In the genomic region with DNA sequence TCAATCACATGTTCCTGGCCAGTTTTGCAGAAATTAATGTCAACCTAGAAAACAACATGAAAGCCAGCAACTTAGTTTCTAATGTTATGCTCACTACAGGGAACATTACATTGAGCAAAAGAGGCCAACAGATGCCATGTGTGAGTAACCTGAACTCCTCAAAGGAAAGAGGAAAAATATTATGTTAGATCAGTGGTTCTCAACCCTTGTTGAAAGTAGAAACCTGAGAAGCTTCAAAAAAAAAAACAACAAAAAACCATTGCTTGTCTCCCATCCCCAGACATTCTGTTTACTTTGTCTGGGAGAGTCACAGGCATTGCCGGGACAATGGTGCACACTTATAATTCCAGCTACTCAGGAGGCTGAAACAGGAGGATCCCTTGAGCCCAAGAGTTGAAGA, we compare ENCODE assay signal across 21 cellular contexts. TPM values are rescaled to one million over a fixed set of nuclear protein-coding genes. Genes with fewer than 3 reads are reported as not detected.
DNase-seq lines count a peak whose midpoint lies in the region; ATAC-seq and TF ChIP-seq lines count a peak whose summit lies in the region.
"Had no signal": no experiment of that assay in that cellular context is flagged by ENCODE, and none has a peak within 500 bp of the region (broad histone marks: within the 10 kb centered on the region; RNA-seq: fewer than 3 reads in every experiment).

No MANE protein-coding gene starts in this region.

- H3K4me1 Mint-ChIP-seq in stimulated activated memory B cell treated with anti-CD40 and anti-IgM and Interleukin-4, amounts not matched to agents 10 μg/mL and 1 μg/mL and 100 μg/mL, for 72 hours: peaks cover 13% of the 10 kb centered on the region

- 34% methylated on average over 1 of the region's 1 CpG for WGBS in hepatocyte (ENCODE audit: low lambda C conversion rate, missing lambda C conversion rate)

- H3K4me3 Mint-ChIP-seq in stimulated activated memory B cell treated with anti-CD40 and anti-IgM and Interleukin-4, amounts not matched to agents 10 μg/mL and 1 μg/mL and 100 μg/mL, for 72 hours: no peak overlapping the region
- H3K4me3 Mint-ChIP-seq: activated CD4-positive, alpha-beta memory T cell treated with anti-CD3 and anti-CD28 coated beads for 36 hours; activated naive CD4-positive, alpha-beta T cell treated with anti-CD3 and anti-CD28 coated beads, Interleukin-2, amount 50 U/mL, for 24 hours; T-cell had no signal

- H3K4me3 ChIP-seq in PC-3 (ENCODE audit: low read length) (no peak overlapping the region), hepatocyte (no peak overlapping the region)
- H3K4me3 ChIP-seq: breast epithelium, dorsolateral prefrontal cortex, psoas muscle had no signal

- DNase-seq in DMS79 treated with DMSO at 0.1 percent for 48 hours (lab: John Stamatoyannopoulos, UW): peak; percentile 39
- peak; percentile 18 to 28 for DNase-seq in NCI-H187 (lab: John Stamatoyannopoulos, UW)
- peak; percentile 56 for DNase-seq in PC-3
- DNase-seq in hepatocyte (ENCODE audit: low spot score): no peak
- no peak for DNase-seq in NAMALWA (ENCODE audit: low spot score)
- DNase-seq: activated CD4-positive, alpha-beta memory T cell treated with anti-CD3 and anti-CD28 coated beads for 36 hours; activated T-cell treated with anti-CD3 and anti-CD28 coated beads, Interleukin-2, amount 50 U/mL, for 48 hours; Caco-2; dorsolateral prefrontal cortex; head of caudate nucleus; islet precursor cell; KG1; NCI-H1436 treated with DMSO at 0.1 percent for 48 hours; psoas muscle; T-cell had no signal

- H3K27me3 Mint-ChIP-seq in stimulated activated memory B cell treated with anti-CD40 and anti-IgM and Interleukin-4, amounts not matched to agents 10 μg/mL and 1 μg/mL and 100 μg/mL, for 72 hours: no peaks in the 10 kb centered on the region
- H3K27me3 Mint-ChIP-seq: activated CD4-positive, alpha-beta memory T cell treated with anti-CD3 and anti-CD28 coated beads for 36 hours; activated naive CD4-positive, alpha-beta T cell treated with anti-CD3 and anti-CD28 coated beads, Interleukin-2, amount 50 U/mL, for 24 hours; T-cell had no signal

- H3K9me3 ChIP-seq in PC-3 (ENCODE audit: low read length) (no peaks in the 10 kb centered on the region), hepatocyte (ENCODE audit: low read depth) (no peaks in the 10 kb centered on the region)
- H3K9me3 ChIP-seq: breast epithelium, Caco-2, psoas muscle had no signal

- BruUV-seq in PC-3 (replicated peaks; lab: Mats Ljungman, UMichigan): no TSS peak

- H3K27me3 ChIP-seq in PC-3 (ENCODE audit: low read length) (no peaks in the 10 kb centered on the region), hepatocyte (no peaks in the 10 kb centered on the region)
- H3K27me3 ChIP-seq: breast epithelium, dorsolateral prefrontal cortex had no signal

- peaks cover 36% of the 10 kb centered on the region for H3K4me1 ChIP-seq in PC-3 (ENCODE audit: insufficient read depth, low read length)
- H3K4me1 ChIP-seq in hepatocyte (ENCODE audit: insufficient read depth): no peaks in the 10 kb centered on the region
- H3K4me1 ChIP-seq: breast epithelium, Caco-2 had no signal

- no peak; the same call in 1 of the 2 replicates for ATAC-seq in PC-3
- no peak for ATAC-seq in GM18909 (IDR thresholded peaks at IDR 0.05; ENCODE audit: poor library complexity, unreplicated experiment)
- ATAC-seq in HG03045 (IDR thresholded peaks at IDR 0.05; ENCODE audit: unreplicated experiment): no peak
- no peak for ATAC-seq in stimulated activated memory B cell treated with anti-CD40 and anti-IgM and Interleukin-4, amounts not matched to agents 10 μg/mL and 1 μg/mL and 100 μg/mL, for 72 hours
- ATAC-seq: psoas muscle, T-cell had no signal

- H3K36me3 ChIP-seq in PC-3 (ENCODE audit: low read depth, low read length): no peaks in the 10 kb centered on the region
- no peaks in the 10 kb centered on the region for H3K36me3 ChIP-seq in hepatocyte (replicated peaks; ENCODE audit: insufficient read depth, low read depth)
- H3K36me3 ChIP-seq: breast epithelium had no signal

- H3K27ac Mint-ChIP-seq in stimulated activated memory B cell treated with anti-CD40 and anti-IgM and Interleukin-4, amounts not matched to agents 10 μg/mL and 1 μg/mL and 100 μg/mL, for 72 hours: no peak overlapping the region
- H3K27ac Mint-ChIP-seq: activated CD4-positive, alpha-beta memory T cell treated with anti-CD3 and anti-CD28 coated beads for 36 hours; activated naive CD4-positive, alpha-beta T cell treated with anti-CD3 and anti-CD28 coated beads, Interleukin-2, amount 50 U/mL, for 24 hours; T-cell had no signal

- H2AFZ ChIP-seq in PC-3 (ENCODE audit: low read length) (no peak overlapping the region), hepatocyte (no peak overlapping the region)

- intact Hi-C loops in PC-3 (cut with micrococcal nuclease): no loop called here

- CTCF ChIA-PET in PC-3 (lab: Charles Lee): interaction anchor here (0.6 to 1.2 kb wide), 2 partner anchors 24 to 29 kb away, joined by 3 to 4 read pairs; no protein-coding TSS in a partner anchor

- H3K27ac ChIP-seq in PC-3 (ENCODE audit: low read length) (peak overlapping the region; percentile 95; the same call in 1 of the 2 replicates), hepatocyte (peak overlapping the region; percentile 41)
- H3K27ac ChIP-seq: breast epithelium, dorsolateral prefrontal cortex, HL-60, psoas muscle had no signal

- peaks cover 3% of the 10 kb centered on the region for H3F3A ChIP-seq in PC-3 (ENCODE audit: low read length, unreplicated experiment)

- TF ChIP-seq CTCF in PC-3 (conservative IDR thresholded peaks at IDR 0.05; ENCODE audit: low read depth, low read length): no peak
- no peak for TF ChIP-seq CTCF in hepatocyte (IDR thresholded peaks at IDR 0.05; ENCODE audit: poor library complexity)

- H3K4me2 ChIP-seq in PC-3 (ENCODE audit: low read length) (peak overlapping the region; percentile 17; the same call in 1 of the 2 replicates), hepatocyte (no peak overlapping the region)

- no peaks in the 10 kb centered on the region for H3K79me2 ChIP-seq in PC-3 (ENCODE audit: low read length)
- H3K79me2 ChIP-seq in hepatocyte: no peaks in the 10 kb centered on the region

- no peaks in the 10 kb centered on the region for H3K9me3 Mint-ChIP-seq in stimulated activated memory B cell treated with anti-CD40 and anti-IgM and Interleukin-4, amounts not matched to agents 10 μg/mL and 1 μg/mL and 100 μg/mL, for 72 hours
- H3K9me3 Mint-ChIP-seq: activated CD4-positive, alpha-beta memory T cell treated with anti-CD3 and anti-CD28 coated beads for 36 hours; activated naive CD4-positive, alpha-beta T cell treated with anti-CD3 and anti-CD28 coated beads, Interleukin-2, amount 50 U/mL, for 24 hours had no signal

- H3K9me2 ChIP-seq in PC-3 (replicated peaks; ENCODE audit: low read length): no peaks in the 10 kb centered on the region
- H3K9me2 ChIP-seq in hepatocyte (replicated peaks; ENCODE audit: insufficient read depth): no peaks in the 10 kb centered on the region

- H3K36me3 Mint-ChIP-seq in stimulated activated memory B cell treated with anti-CD40 and anti-IgM and Interleukin-4, amounts not matched to agents 10 μg/mL and 1 μg/mL and 100 μg/mL, for 72 hours: peaks cover 8% of the 10 kb centered on the region
- H3K36me3 Mint-ChIP-seq: activated CD4-positive, alpha-beta memory T cell treated with anti-CD3 and anti-CD28 coated beads for 36 hours had no signal

- H4K20me1 ChIP-seq in PC-3 (ENCODE audit: low read length) (no peaks in the 10 kb centered on the region), hepatocyte (ENCODE audit: insufficient read depth, poor library complexity, severe bottlenecking) (no peaks in the 10 kb centered on the region)

- POLR2A ChIA-PET in PC-3 (lab: Charles Lee; ENCODE audit: unreplicated experiment): interaction anchor here (0.6 kb wide), 1 partner anchor 71 kb away, joined by 5 read pairs; no protein-coding TSS in a partner anchor

- no peak overlapping the region; the same call in 1 of the 2 replicates for H3K9ac ChIP-seq in PC-3 (ENCODE audit: low read length)

RNA-seq across cellular contexts. Expression of a gene that starts 57.7 kb away (rescaled TPM):
- total RNA-seq in PC-3 (2014; rRNA removed) (7.5 and 8.6 TPM in 2 replicates), hepatocyte (9.9 and 16.0 TPM in 2 replicates)
- polyA plus RNA-seq in hepatocyte: 7.4 and 7.6 TPM in 2 replicates

RNA-seq across cellular contexts. Expression of a gene that starts 57.7 kb away (rescaled TPM):
- total RNA-seq in PC-3 (2014; rRNA removed): 26.0 and 53.4 TPM in 2 replicates
- 5.6 and 6.5 TPM in 2 replicates for total RNA-seq in hepatocyte
- 3.9 and 5.6 TPM in 2 replicates for polyA plus RNA-seq in hepatocyte

Comparison
In these comparisons a context has a peak if more than half of its experiments do, and no peak if none do; other contexts are left out.
1. DNase-seq: peak in DMS79 treated with DMSO at 0.1 percent for 48 hours (single experiment), NCI-H187 (2 of 2) and PC-3 (single experiment); none in hepatocyte (single experiment) and NAMALWA (single experiment).